ENCODE assay signal across 8 cellular contexts in genomic region chr12:50923361-50924130, GRCh38. TPM values are rescaled to one million over a fixed set of nuclear protein-coding genes. Genes with fewer than 3 reads are reported as not detected.
DNase-seq lines count a peak whose midpoint lies in the region; ATAC-seq and TF ChIP-seq lines count a peak whose summit lies in the region.

No MANE protein-coding gene starts in this region.

- no peaks in the 10 kb centered on the region for H3K27me3 ChIP-seq in WERI-Rb-1 (ENCODE audit: insufficient read depth, low read depth, severe bottlenecking)
- H3K27me3 ChIP-seq in right atrium auricular region, result no peaks in the 10 kb centered on the region

- H3K27ac Mint-ChIP-seq in stimulated activated memory B cell treated with anti-CD40 and anti-IgM and Interleukin-4, amounts not matched to agents 10 μg/mL and 1 μg/mL and 100 μg/mL, for 72 hours, result peak overlapping the region; percentile 99
- no peak overlapping the region for H3K27ac Mint-ChIP-seq in glutamatergic neuron (ENCODE audit: unreplicated experiment)

- H3K4me1 Mint-ChIP-seq in stimulated activated memory B cell treated with anti-CD40 and anti-IgM and Interleukin-4, amounts not matched to agents 10 μg/mL and 1 μg/mL and 100 μg/mL, for 72 hours, result peaks cover 63% of the 10 kb centered on the region
- H3K4me1 Mint-ChIP-seq in glutamatergic neuron (ENCODE audit: low read depth, unreplicated experiment), result peaks cover 15% of the 10 kb centered on the region

- DNase-seq in HS-27A (ENCODE audit: low read depth) (peak; percentile 2), WERI-Rb-1 (no peak), right atrium auricular region (ENCODE audit: low spot score) (no peak), GM03348 (ENCODE audit: low spot score) (no peak), glutamatergic neuron (no peak)

- no peak overlapping the region for H3K4me3 ChIP-seq in WERI-Rb-1 (ENCODE audit: low read depth, low read length)
- H3K4me3 ChIP-seq in right atrium auricular region, result peak overlapping the region; percentile 51 to 81

- H3K4me1 ChIP-seq in right atrium auricular region, result peaks cover 0 to 35% of the 10 kb centered on the region in 2 donors

- H3K36me3 ChIP-seq in WERI-Rb-1 (no peaks in the 10 kb centered on the region), right atrium auricular region (no peaks in the 10 kb centered on the region)

- peak overlapping the region; percentile 76 for H3K4me3 Mint-ChIP-seq in stimulated activated memory B cell treated with anti-CD40 and anti-IgM and Interleukin-4, amounts not matched to agents 10 μg/mL and 1 μg/mL and 100 μg/mL, for 72 hours
- H3K4me3 Mint-ChIP-seq in glutamatergic neuron (ENCODE audit: unreplicated experiment), result no peak overlapping the region

- no peaks in the 10 kb centered on the region for H3K36me3 Mint-ChIP-seq in stimulated activated memory B cell treated with anti-CD40 and anti-IgM and Interleukin-4, amounts not matched to agents 10 μg/mL and 1 μg/mL and 100 μg/mL, for 72 hours
- no peaks in the 10 kb centered on the region for H3K36me3 Mint-ChIP-seq in glutamatergic neuron (ENCODE audit: unreplicated experiment)

- no peak for ATAC-seq in stimulated activated memory B cell treated with anti-CD40 and anti-IgM and Interleukin-4, amounts not matched to agents 10 μg/mL and 1 μg/mL and 100 μg/mL, for 72 hours
- ATAC-seq in GM21737 (IDR thresholded peaks at IDR 0.05; ENCODE audit: unreplicated experiment) (no peak), HG02973 (IDR thresholded peaks at IDR 0.05; ENCODE audit: unreplicated experiment) (no peak)

- H3K9me3 Mint-ChIP-seq in stimulated activated memory B cell treated with anti-CD40 and anti-IgM and Interleukin-4, amounts not matched to agents 10 μg/mL and 1 μg/mL and 100 μg/mL, for 72 hours, result no peaks in the 10 kb centered on the region
- H3K9me3 Mint-ChIP-seq in glutamatergic neuron (ENCODE audit: unreplicated experiment), result no peaks in the 10 kb centered on the region

- H3K27me3 Mint-ChIP-seq in stimulated activated memory B cell treated with anti-CD40 and anti-IgM and Interleukin-4, amounts not matched to agents 10 μg/mL and 1 μg/mL and 100 μg/mL, for 72 hours, result no peaks in the 10 kb centered on the region
- peaks cover 2% of the 10 kb centered on the region for H3K27me3 Mint-ChIP-seq in glutamatergic neuron (ENCODE audit: unreplicated experiment)

- peak overlapping the region; percentile 48 for H3K27ac ChIP-seq in WERI-Rb-1
- peak overlapping the region; percentile 88 to 91 for H3K27ac ChIP-seq in right atrium auricular region

- H3K9me3 ChIP-seq in WERI-Rb-1 (ENCODE audit: severe bottlenecking), result no peaks in the 10 kb centered on the region
- no peaks in the 10 kb centered on the region for H3K9me3 ChIP-seq in right atrium auricular region

- TF ChIP-seq CTCF in WERI-Rb-1 (IDR thresholded peaks at IDR 0.05; ENCODE audit: low read depth, low read length) (no peak), right atrium auricular region (IDR thresholded peaks at IDR 0.05) (no peak), glutamatergic neuron (IDR thresholded peaks at IDR 0.05; ENCODE audit: partially characterized antibody, unreplicated experiment) (no peak)

RNA-seq across cellular contexts. Expression of gene HIGD1C, which starts 28.8 kb away (rescaled TPM):
- total RNA-seq in right atrium auricular region (not detected), glutamatergic neuron (ENCODE audit: unreplicated experiment) (not detected)
